Comparison of ENCODE assay signal across 8 cellular contexts in genomic region chr2:27369471-27370025, GRCh38. TPM values are rescaled to one million over a fixed set of nuclear protein-coding genes. Genes with fewer than 3 reads are reported as not detected.
DNase-seq lines count a peak whose midpoint lies in the region; ATAC-seq, FAIRE-seq and TF ChIP-seq lines count a peak whose summit lies in the region.

No MANE protein-coding gene starts in this region.

- peak overlapping the region; percentile 52; the same call in 1 of the 2 replicates for H3K27ac ChIP-seq in KMS-11
- peak overlapping the region; percentile 87 to 98 (median 96) for H3K27ac ChIP-seq in gastroesophageal sphincter
- H3K27ac ChIP-seq in neuronal stem cell (replicated peaks; ENCODE audit: low read length): no peak overlapping the region

- H3K4me3 ChIP-seq in KMS-11 (IDR thresholded peaks at IDR 0.05; ENCODE audit: insufficient read depth, low read depth, low read length): peak overlapping the region; percentile 81
- H3K4me3 ChIP-seq in gastroesophageal sphincter: peak overlapping the region; percentile 65 to 98
- peak overlapping the region; percentile 86 to 94 for H3K4me3 ChIP-seq in neuronal stem cell (ENCODE audit: low read length in 2 of 2)

- H2BK120ac ChIP-seq in neuronal stem cell (ENCODE audit: low read depth, low read length): peak overlapping the region; percentile 34

- H3K27me3 ChIP-seq in KMS-11 (ENCODE audit: insufficient read depth, low read depth): no peaks in the 10 kb centered on the region
- H3K27me3 ChIP-seq in gastroesophageal sphincter: no peaks in the 10 kb centered on the region
- no peaks in the 10 kb centered on the region for H3K27me3 ChIP-seq in neuronal stem cell (ENCODE audit: control insufficient read depth in 3 of 3, insufficient read depth in 3 of 3, low read depth in 1 of 3, low read length in 3 of 3)

- ATAC-seq in gastroesophageal sphincter (peak; percentile 29), GM21717 (IDR thresholded peaks at IDR 0.05; ENCODE audit: unreplicated experiment) (no peak)

- no peak for TF ChIP-seq CTCF in KMS-11 (conservative IDR thresholded peaks at IDR 0.05; ENCODE audit: low read depth, low read length)
- TF ChIP-seq CTCF in gastroesophageal sphincter (IDR thresholded peaks at IDR 0.05): no peak
- TF ChIP-seq CTCF in GM13976 (IDR thresholded peaks at IDR 0.05; ENCODE audit: borderline replicate concordance, control extremely low read depth, extremely low read depth, insufficient read depth, missing control alignments): no peak

- H3K4me1 Mint-ChIP-seq in activated T-helper 2 cell treated with anti-CD3 and anti-CD28 coated beads, Interferon-gamma antibody, Interleukin-2, Interleukin-4, amounts not matched to agents 10 μg/mL and 5 μg/mL and 100 μg/mL, durations not matched to agents 14 hours and 24 hours and 36 hours (ENCODE audit: low read depth): peaks cover 23% of the 10 kb centered on the region

- peaks cover 17% of the 10 kb centered on the region for H3K79me1 ChIP-seq in neuronal stem cell (ENCODE audit: low read depth, low read length)

- H3K4me2 ChIP-seq in KMS-11 (peak overlapping the region; percentile 100), neuronal stem cell (ENCODE audit: insufficient read depth, low read length, poor library complexity, severe bottlenecking) (peak overlapping the region; percentile 87)

- TF ChIP-seq POLR2A in GM12892 (IDR thresholded peaks at IDR 0.05; ENCODE audit: low read depth, low read length) (no peak), gastroesophageal sphincter (IDR thresholded peaks at IDR 0.05) (no peak)

- H2AFZ ChIP-seq in KMS-11 (ENCODE audit: low read depth) (peak overlapping the region; percentile 83), neuronal stem cell (ENCODE audit: low read length) (peak overlapping the region; percentile 97)

- in situ Hi-C loops in GM13976 (cut with MboI; ENCODE audit: low sequenced_read_pairs, unreplicated experiment): no loop called here

- peaks cover 74% of the 10 kb centered on the region for H3K36me3 Mint-ChIP-seq in activated T-helper 2 cell treated with anti-CD3 and anti-CD28 coated beads, Interferon-gamma antibody, Interleukin-2, Interleukin-4, amounts not matched to agents 10 μg/mL and 5 μg/mL and 100 μg/mL, durations not matched to agents 14 hours and 24 hours and 36 hours (ENCODE audit: low read depth)

- H2BK5ac ChIP-seq in neuronal stem cell (ENCODE audit: low read length): peak overlapping the region; percentile 88

- H3K4ac ChIP-seq in neuronal stem cell (ENCODE audit: low read length): no peak overlapping the region

- WGBS in gastroesophageal sphincter (ENCODE audit: low coverage in 1 of 2), 2 donors: 1 to 8% methylated on average over 2 to 10 of the region's 18 CpGs
- WGBS in neuronal stem cell (ENCODE audit: extremely low coverage in 2 of 2, insufficient read length in 2 of 2, insufficient replicate concordance in 1 of 2), 2 donors: no CpG with 5 or more reads among the region's 18 CpGs

- no peak overlapping the region for H2AK5ac ChIP-seq in neuronal stem cell (ENCODE audit: low read depth, low read length)

- H3K27ac Mint-ChIP-seq in activated T-helper 2 cell treated with anti-CD3 and anti-CD28 coated beads, Interferon-gamma antibody, Interleukin-2, Interleukin-4, amounts not matched to agents 10 μg/mL and 5 μg/mL and 100 μg/mL, durations not matched to agents 14 hours and 24 hours and 36 hours: peak overlapping the region; percentile 82

- peaks cover 9% of the 10 kb centered on the region for H3K4me1 ChIP-seq in KMS-11 (ENCODE audit: low read depth, poor library complexity, severe bottlenecking)
- H3K4me1 ChIP-seq in gastroesophageal sphincter: peaks cover 10 to 50% (median 24%) of the 10 kb centered on the region in 3 donors
- peaks cover 10 to 13% of the 10 kb centered on the region in 2 donors for H3K4me1 ChIP-seq in neuronal stem cell (ENCODE audit: control insufficient read depth in 2 of 2, insufficient read depth in 1 of 2, low read depth in 1 of 2, low read length in 2 of 2)

- peak overlapping the region; percentile 86 for H3K9ac ChIP-seq in KMS-11
- H3K9ac ChIP-seq in neuronal stem cell (ENCODE audit: low read depth, low read length, poor library complexity): peak overlapping the region; percentile 99

- H2BK12ac ChIP-seq in neuronal stem cell (ENCODE audit: low read length): no peak overlapping the region

- intact Hi-C loops in activated T-helper 2 cell treated with anti-CD3 and anti-CD28 coated beads, Interferon-gamma antibody, Interleukin-2, Interleukin-4, amounts not matched to agents 10 μg/mL and 5 μg/mL and 100 μg/mL, durations not matched to agents 14 hours and 24 hours and 36 hours (cut with micrococcal nuclease): loop anchor here (1.0 to 5.0 kb wide), 8 partner anchors 11 to 287 kb away; partner anchors contain the start of genes ATRAID, GTF3C2, MPV17 and NRBP1

- H3K14ac ChIP-seq in neuronal stem cell (ENCODE audit: low read length): peak overlapping the region; percentile 90

- H3K9me3 ChIP-seq in gastroesophageal sphincter: no peaks in the 10 kb centered on the region
- no peaks in the 10 kb centered on the region for H3K9me3 ChIP-seq in neuronal stem cell (replicated peaks in 1 of 2; ENCODE audit: control insufficient read depth in 2 of 2, insufficient read depth in 1 of 2, low read depth in 1 of 2, low read length in 2 of 2)

- H3K36me3 ChIP-seq in KMS-11 (ENCODE audit: insufficient read depth) (no peaks in the 10 kb centered on the region), gastroesophageal sphincter (peaks cover 0 to 69% of the 10 kb centered on the region in 2 donors), neuronal stem cell (replicated peaks in 1 of 2; ENCODE audit: control insufficient read depth in 2 of 2, insufficient read depth in 2 of 2, low read length in 2 of 2) (peaks cover 38 to 70% of the 10 kb centered on the region in 2 donors)

- peak overlapping the region; percentile 96 for H3K23ac ChIP-seq in neuronal stem cell (ENCODE audit: low read depth, low read length, poor library complexity)

- peaks cover 33% of the 10 kb centered on the region for H3K79me2 ChIP-seq in KMS-11 (ENCODE audit: insufficient read depth, low read depth)

- no peaks in the 10 kb centered on the region for H3K9me3 Mint-ChIP-seq in activated T-helper 2 cell treated with anti-CD3 and anti-CD28 coated beads, Interferon-gamma antibody, Interleukin-2, Interleukin-4, amounts not matched to agents 10 μg/mL and 5 μg/mL and 100 μg/mL, durations not matched to agents 14 hours and 24 hours and 36 hours

- no peaks in the 10 kb centered on the region for H3K27me3 Mint-ChIP-seq in activated T-helper 2 cell treated with anti-CD3 and anti-CD28 coated beads, Interferon-gamma antibody, Interleukin-2, Interleukin-4, amounts not matched to agents 10 μg/mL and 5 μg/mL and 100 μg/mL, durations not matched to agents 14 hours and 24 hours and 36 hours (ENCODE audit: low read depth)

- H3K4me3 Mint-ChIP-seq in activated T-helper 2 cell treated with anti-CD3 and anti-CD28 coated beads, Interferon-gamma antibody, Interleukin-2, Interleukin-4, amounts not matched to agents 10 μg/mL and 5 μg/mL and 100 μg/mL, durations not matched to agents 14 hours and 24 hours and 36 hours (ENCODE audit: low read depth): peak overlapping the region; percentile 90

- H4K91ac ChIP-seq in neuronal stem cell (ENCODE audit: low read depth, low read length, poor library complexity): no peak overlapping the region

- peak; percentile 85 for DNase-seq in AG08395 (ENCODE audit: low spot score)
- DNase-seq in GM12892 (ENCODE audit: insufficient read length): no peak
- DNase-seq in activated T-helper 2 cell treated with anti-CD3 and anti-CD28 coated beads, Interferon-gamma antibody, Interleukin-2, Interleukin-4, amounts not matched to agents 10 μg/mL and 5 μg/mL and 100 μg/mL, durations not matched to agents 14 hours and 24 hours and 36 hours (ENCODE audit: low spot score): no peak
- no peak for DNase-seq in neuronal stem cell (ENCODE audit: low spot score)
- no peak for DNase-seq in GM13976 (ENCODE audit: low spot score)

- TF ChIP-seq EP300 in gastroesophageal sphincter (IDR thresholded peaks at IDR 0.05): no peak

- peak overlapping the region; percentile 98 for H3K18ac ChIP-seq in neuronal stem cell (ENCODE audit: low read length)

- H4K20me1 ChIP-seq in KMS-11 (ENCODE audit: insufficient read depth): no peaks in the 10 kb centered on the region

- no peak overlapping the region for H4K8ac ChIP-seq in neuronal stem cell (ENCODE audit: low read depth, low read length)

- peak; percentile 14 for FAIRE-seq in GM12892 (lab: Jason Lieb, UNC)

- no peak overlapping the region for H2BK15ac ChIP-seq in neuronal stem cell (ENCODE audit: low read length)

RNA-seq across cellular contexts. Expression of gene EIF2B4, which starts 0.6 kb away (rescaled TPM):
- polyA plus RNA-seq in GM12892 (2012; ENCODE audit: missing spikeins): 25.9 TPM
- total RNA-seq in activated T-helper 2 cell treated with anti-CD3 and anti-CD28 coated beads, Interferon-gamma antibody, Interleukin-2, Interleukin-4, amounts not matched to agents 10 μg/mL and 5 μg/mL and 100 μg/mL, durations not matched to agents 14 hours and 24 hours and 36 hours: 43.4 and 44.8 TPM in 2 replicates
- total RNA-seq in gastroesophageal sphincter: 10 to 100 TPM; 40.8 to 54.9 (median 48.8) TPM
- 36.9 TPM for polyA plus RNA-seq in neuronal stem cell (2013, experiment 1 of 2)
- 35.4 TPM for polyA plus RNA-seq in neuronal stem cell (2013, experiment 2 of 2)

RNA-seq across cellular contexts. Expression of gene SNX17, which starts 0.9 kb away (rescaled TPM):
- 62.5 TPM for polyA plus RNA-seq in GM12892 (2012; ENCODE audit: missing spikeins)
- 117 and 120 TPM in 2 replicates for total RNA-seq in activated T-helper 2 cell treated with anti-CD3 and anti-CD28 coated beads, Interferon-gamma antibody, Interleukin-2, Interleukin-4, amounts not matched to agents 10 μg/mL and 5 μg/mL and 100 μg/mL, durations not matched to agents 14 hours and 24 hours and 36 hours
- total RNA-seq in gastroesophageal sphincter: 100 to 1,000 TPM; 104 to 130 (median 118) TPM
- 31.0 TPM for polyA plus RNA-seq in neuronal stem cell (2013, experiment 1 of 2)
- 30.6 TPM for polyA plus RNA-seq in neuronal stem cell (2013, experiment 2 of 2)

RNA-seq across cellular contexts. Expression of gene ZNF513, which starts 11.0 kb away (rescaled TPM):
- polyA plus RNA-seq in GM12892 (2012; ENCODE audit: missing spikeins): 3.7 TPM
- total RNA-seq in activated T-helper 2 cell treated with anti-CD3 and anti-CD28 coated beads, Interferon-gamma antibody, Interleukin-2, Interleukin-4, amounts not matched to agents 10 μg/mL and 5 μg/mL and 100 μg/mL, durations not matched to agents 14 hours and 24 hours and 36 hours: 11.7 and 12.8 TPM in 2 replicates
- total RNA-seq in gastroesophageal sphincter: 10 to 100 TPM in 2 of 4 donors, 1 to 10 TPM in 2; 6.6 to 16.3 (median 11.0) TPM
- 13.7 TPM for polyA plus RNA-seq in neuronal stem cell (2013, experiment 1 of 2)
- polyA plus RNA-seq in neuronal stem cell (2013, experiment 2 of 2): 13.4 TPM

RNA-seq across cellular contexts. Expression of gene GTF3C2, which starts 13.0 kb away (rescaled TPM):
- 52.2 TPM for polyA plus RNA-seq in GM12892 (2012; ENCODE audit: missing spikeins)
- total RNA-seq in activated T-helper 2 cell treated with anti-CD3 and anti-CD28 coated beads, Interferon-gamma antibody, Interleukin-2, Interleukin-4, amounts not matched to agents 10 μg/mL and 5 μg/mL and 100 μg/mL, durations not matched to agents 14 hours and 24 hours and 36 hours: 65.8 and 66.9 TPM in 2 replicates
- total RNA-seq in gastroesophageal sphincter: 10 to 100 TPM; 26.2 to 68.5 (median 32.0) TPM
- polyA plus RNA-seq in neuronal stem cell (2013, experiment 1 of 2): 50.7 TPM
- polyA plus RNA-seq in neuronal stem cell (2013, experiment 2 of 2): 51.9 TPM

RNA-seq across cellular contexts. Expression of gene PPM1G, which starts 39.8 kb away (rescaled TPM):
- polyA plus RNA-seq in GM12892 (2012; ENCODE audit: missing spikeins): 85.2 TPM
- 159 and 163 TPM in 2 replicates for total RNA-seq in activated T-helper 2 cell treated with anti-CD3 and anti-CD28 coated beads, Interferon-gamma antibody, Interleukin-2, Interleukin-4, amounts not matched to agents 10 μg/mL and 5 μg/mL and 100 μg/mL, durations not matched to agents 14 hours and 24 hours and 36 hours
- total RNA-seq in gastroesophageal sphincter: 10 to 100 TPM; 50.2 to 74.2 (median 58.8) TPM
- 98.8 TPM for polyA plus RNA-seq in neuronal stem cell (2013, experiment 1 of 2)
- 97.7 TPM for polyA plus RNA-seq in neuronal stem cell (2013, experiment 2 of 2)
